Comparison of ENCODE assay signal across 1 cellular context in the genomic region with DNA sequence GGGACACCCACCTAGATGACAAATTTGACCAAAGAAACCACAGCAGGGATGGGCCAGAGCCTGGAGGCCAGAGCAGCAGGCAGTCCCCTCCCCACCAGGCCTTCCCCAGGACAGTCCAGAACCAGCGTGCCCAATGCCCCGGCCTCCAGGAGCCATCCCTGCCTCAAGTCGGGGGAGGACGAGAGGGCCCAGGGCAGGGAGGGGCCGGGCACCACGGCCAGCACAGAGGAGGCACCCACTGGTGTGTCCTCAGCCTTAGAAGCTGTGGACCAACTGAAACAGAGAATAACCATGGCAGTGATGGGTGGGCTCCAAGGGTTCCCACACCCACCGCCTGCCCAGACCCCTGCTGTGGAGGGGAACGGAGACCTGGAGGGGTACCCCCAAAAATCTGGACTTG.
TF ChIP-seq lines count a peak whose summit lies in the region.

No MANE protein-coding gene starts in this region.

TF ChIP-seq in HEK293T, 16 proteins besides CTCF, POLR2A, EP300 and RAD21 (continued from another document):
- TF ChIP-seq FOXK2 (IDR thresholded peaks at IDR 0.05) = no peak
- TF ChIP-seq L3MBTL2 (conservative IDR thresholded peaks at IDR 0.05) = no peak
- no peak for TF ChIP-seq ZNF384 (IDR thresholded peaks at IDR 0.05)
- TF ChIP-seq LEF1 (IDR thresholded peaks at IDR 0.05; ENCODE audit: borderline replicate concordance) = no peak
- no peak for TF ChIP-seq SUZ12 (IDR thresholded peaks at IDR 0.05)
- no peak for TF ChIP-seq PKNOX1 (IDR thresholded peaks at IDR 0.05)
- no peak for TF ChIP-seq ARNT (IDR thresholded peaks at IDR 0.05)
- TF ChIP-seq SP1 (IDR thresholded peaks at IDR 0.05) = no peak
- TF ChIP-seq FOXM1 (IDR thresholded peaks at IDR 0.05; ENCODE audit: borderline replicate concordance) = no peak
- no peak for TF ChIP-seq NFRKB (IDR thresholded peaks at IDR 0.05)
- TF ChIP-seq FOXA1 (IDR thresholded peaks at IDR 0.05) = no peak
- no peak for TF ChIP-seq HDGF (IDR thresholded peaks at IDR 0.05; ENCODE audit: borderline replicate concordance)
